Comparison of ENCODE assay signal across 8 cellular contexts in the genomic region with DNA sequence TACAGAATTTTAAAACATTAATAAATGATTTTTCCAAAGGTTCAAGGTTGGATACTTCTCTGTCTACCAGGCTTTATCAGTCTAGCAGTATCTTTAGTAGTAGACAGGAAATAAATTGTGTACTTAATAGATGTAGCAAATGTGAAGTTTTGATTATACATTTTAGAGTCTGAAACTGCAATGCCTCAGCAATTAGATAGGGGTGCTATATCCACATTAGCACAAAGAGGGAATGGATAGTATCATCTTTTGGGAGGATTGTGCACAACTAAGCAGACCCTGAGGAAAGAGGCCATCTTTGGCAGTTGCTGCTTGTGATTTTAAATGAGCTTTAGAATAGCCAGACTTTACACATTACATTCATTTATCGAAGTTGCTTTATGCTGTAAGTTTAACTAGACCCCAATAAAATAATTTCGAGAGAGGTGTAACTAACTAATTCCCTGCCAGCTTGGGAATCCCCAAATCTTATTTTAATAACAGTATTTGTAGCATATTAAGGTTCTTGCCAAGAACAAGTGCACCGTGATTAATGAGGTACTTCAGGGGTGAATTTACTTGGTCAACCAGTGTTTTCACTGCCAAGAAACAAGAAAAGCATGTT. TPM values are rescaled to one million over a fixed set of nuclear protein-coding genes. Genes with fewer than 3 reads are reported as not detected.
DNase-seq lines count a peak whose midpoint lies in the region; ATAC-seq and TF ChIP-seq lines count a peak whose summit lies in the region.

No MANE protein-coding gene starts in this region.

- no peaks in the 10 kb centered on the region for H3K9me3 Mint-ChIP-seq in neural crest cell

- TF ChIP-seq CTCF in GM10266 (IDR thresholded peaks at IDR 0.05; ENCODE audit: control insufficient read depth, insufficient read depth, low read depth, missing control alignments) = peak; percentile 58
- TF ChIP-seq CTCF in cardiac fibroblast (IDR thresholded peaks at IDR 0.05; ENCODE audit: low read depth, low read length) = peak; percentile 71
- peak; percentile 71 for TF ChIP-seq CTCF in neural crest cell (conservative IDR thresholded peaks at IDR 0.05)

- ATAC-seq in HG03280 (IDR thresholded peaks at IDR 0.05; ENCODE audit: unreplicated experiment) (no peak), GM21529 (IDR thresholded peaks at IDR 0.05; ENCODE audit: unreplicated experiment) (no peak), HG03457 (IDR thresholded peaks at IDR 0.05; ENCODE audit: unreplicated experiment) (no peak)

- peak; percentile 34 for DNase-seq in 8988T
- DNase-seq in GM10266 (ENCODE audit: extremely low spot score) = peak; percentile 37
- peak; percentile 66 for DNase-seq in NCI-H69 (lab: John Stamatoyannopoulos, UW)
- peak; percentile 35 to 38 for DNase-seq in cardiac fibroblast (ENCODE audit: low read depth in 2 of 2)
- no peak for DNase-seq in neural crest cell (ENCODE audit: low read depth, low spot score)

- peaks cover 80% of the 10 kb centered on the region for H3K27me3 Mint-ChIP-seq in neural crest cell (ENCODE audit: low read depth)

- H3K4me1 Mint-ChIP-seq in neural crest cell = peaks cover 23% of the 10 kb centered on the region

- peak overlapping the region; percentile 70 for H3K4me3 Mint-ChIP-seq in neural crest cell

- peaks cover 2% of the 10 kb centered on the region for H3K36me3 Mint-ChIP-seq in neural crest cell (ENCODE audit: low read depth)

- H3K4me3 ChIP-seq in cardiac fibroblast (replicated peaks in 1 of 2; ENCODE audit: low read depth in 2 of 2, low read length in 2 of 2) = no peak overlapping the region

- H3K27ac Mint-ChIP-seq in neural crest cell (ENCODE audit: unreplicated experiment) = no peak overlapping the region

RNA-seq across cellular contexts. Expression of a gene that starts 2.8 kb away (rescaled TPM):
- total RNA-seq in neural crest cell = 1.2 and 1.5 TPM in 2 replicates
